ENCODE assay signal across 11 cellular contexts in genomic region chr2:127039387-127040031, GRCh38.
DNase-seq lines count a peak whose midpoint lies in the region; ATAC-seq and TF ChIP-seq lines count a peak whose summit lies in the region.
"Had no signal": no experiment of that assay in that cellular context is flagged by ENCODE, and none has a peak within 500 bp of the region (broad histone marks: within the 10 kb centered on the region; RNA-seq: fewer than 3 reads in every experiment).

No MANE protein-coding gene starts in this region.

- CTCF ChIA-PET in GM10248 (lab: Yijun Ruan, JAX) = interaction anchor here (0.9 to 4.7 kb wide), 4 partner anchors 8 to 67 kb away, joined by 3 to 27 read pairs (median 4); no protein-coding TSS in a partner anchor

- peak; percentile 49 for ATAC-seq in GM19328 (IDR thresholded peaks at IDR 0.05; ENCODE audit: unreplicated experiment)
- ATAC-seq in HG02885 (IDR thresholded peaks at IDR 0.05; ENCODE audit: poor library complexity, unreplicated experiment) = peak; percentile 79

- no peaks in the 10 kb centered on the region for H3K27me3 ChIP-seq in thyroid gland

- H3K36me3 ChIP-seq in thyroid gland = no peaks in the 10 kb centered on the region

- peak; percentile 54 for DNase-seq in GM10248 (ENCODE audit: extremely low spot score)
- DNase-seq in activated CD8-positive, alpha-beta memory T cell treated with anti-CD3 and anti-CD28 coated beads, Interleukin-2, amount 50 U/mL, for 48 hours = peak; percentile 51
- DNase-seq in NCI-H2196 (lab: John Stamatoyannopoulos, UW; ENCODE audit: unreplicated experiment) = no peak
- DNase-seq in NCI-H128 (lab: John Stamatoyannopoulos, UW; ENCODE audit: unreplicated experiment) = no peak
- no peak for DNase-seq in thyroid gland
- DNase-seq in DMS 273 (lab: John Stamatoyannopoulos, UW; ENCODE audit: unreplicated experiment) = no peak
- DNase-seq: CD4-positive, CD25-positive, alpha-beta regulatory T cell; central memory CD4-positive, alpha-beta T cell; NCI-H1048 had no signal

- TF ChIP-seq CTCF in GM10248 (IDR thresholded peaks at IDR 0.05; ENCODE audit: control extremely low read depth, extremely low read depth, low read depth, missing control alignments) = no peak
- no peak for TF ChIP-seq CTCF in thyroid gland (IDR thresholded peaks at IDR 0.05)

- H3K9me3 ChIP-seq in thyroid gland = no peaks in the 10 kb centered on the region

- WGBS in thyroid gland, 2 donors = 89 to 93% methylated on average over 14 of the region's 14 CpGs

- POLR2A ChIA-PET in GM10248 (lab: Yijun Ruan, JAX) = no interaction called here

- no peak for TF ChIP-seq POLR2A in thyroid gland (IDR thresholded peaks at IDR 0.05)

- no peak overlapping the region for H3K27ac ChIP-seq in thyroid gland

- H3K4me1 ChIP-seq in thyroid gland = peaks cover 0 to 6% of the 10 kb centered on the region in 2 donors

- intact Hi-C loops in thyroid gland (cut with DNase I) = no loop called here

- H3K4me3 ChIP-seq in thyroid gland (replicated peaks in 1 of 3) = no peak overlapping the region

Comparison
In these comparisons a context has a peak if more than half of its experiments do, and no peak if none do; other contexts are left out.
1. DNase-seq: peak in GM10248 (single experiment) and activated CD8-positive, alpha-beta memory T cell treated with anti-CD3 and anti-CD28 coated beads, Interleukin-2, amount 50 U/mL, for 48 hours (single experiment); none in NCI-H2196 (single experiment), NCI-H128 (single experiment), thyroid gland (0 of 2) and DMS 273 (single experiment).